7 cellular contexts compared by ENCODE assay signal in genomic region chr19:17794731-17795494, GRCh38. TPM values are rescaled to one million over a fixed set of nuclear protein-coding genes. Genes with fewer than 3 reads are reported as not detected.
A peak's percentile ranks its signal among the peaks of the same experiment; 100 is the strongest.
DNase-seq lines count a peak whose midpoint lies in the region; ATAC-seq and TF ChIP-seq lines count a peak whose summit lies in the region.

Gene B3GNT3, plus strand, starts transcription at chr19:17795138. Its CDS starts 12,670 bp downstream, at chr19:17807808.

- H3K9me2 ChIP-seq in OCI-LY7 (ENCODE audit: insufficient read depth, low read length): no peaks in the 10 kb centered on the region

- H3K4me3 Mint-ChIP-seq in central memory CD8-positive, alpha-beta T cell: peak within 1 kb of the TSS; percentile 63

- no TSS peak for BruUV-seq in OCI-LY7 (replicated peaks; lab: Mats Ljungman, UMichigan)

- POLR2A ChIA-PET in OCI-LY7 (lab: Charles Lee): no interaction called here

- no peaks in the 10 kb centered on the region for H3K4me1 ChIP-seq in muscle layer of duodenum (ENCODE audit: control insufficient read depth in 1 of 2, insufficient read depth in 2 of 2, low read length in 2 of 2)
- peaks cover 4% of the 10 kb centered on the region for H3K4me1 ChIP-seq in OCI-LY7 (ENCODE audit: insufficient read depth, low read length, poor library complexity, severe bottlenecking)

- intact Hi-C loops in OCI-LY7 (cut with micrococcal nuclease; ENCODE audit: unreplicated experiment): no loop called here

- H4K20me1 ChIP-seq in OCI-LY7 (ENCODE audit: insufficient read depth, low read length): no peaks in the 10 kb centered on the region

- CTCF ChIA-PET in OCI-LY7 (lab: Charles Lee; ENCODE audit: unreplicated experiment): no interaction called here

- H3K79me2 ChIP-seq in OCI-LY7 (ENCODE audit: insufficient read depth, low read depth, low read length): no peaks in the 10 kb centered on the region

- no peaks in the 10 kb centered on the region for H3K9me3 Mint-ChIP-seq in central memory CD8-positive, alpha-beta T cell

- peak within 1 kb of the TSS; percentile 95 for H3K27ac ChIP-seq in muscle layer of duodenum (ENCODE audit: low read length)
- no peak within 1 kb of the TSS for H3K27ac ChIP-seq in OCI-LY7 (ENCODE audit: low read depth, low read length, poor library complexity, severe bottlenecking)

- no peaks in the 10 kb centered on the region for H3K36me3 ChIP-seq in muscle layer of duodenum (ENCODE audit: control insufficient read depth in 1 of 2, insufficient read depth in 2 of 2, low read length in 2 of 2)
- H3K36me3 ChIP-seq in OCI-LY7 (ENCODE audit: insufficient read depth, low read length): no peaks in the 10 kb centered on the region

- H3K27ac Mint-ChIP-seq in central memory CD8-positive, alpha-beta T cell (ENCODE audit: low read depth): no peak within 1 kb of the TSS

- DNase-seq in ELR (ENCODE audit: low read depth) (peak; percentile 65), NCI-H2171 (lab: John Stamatoyannopoulos, UW) (peak; percentile 62), GDM1 (lab: John Stamatoyannopoulos, UW) (no peak), OCI-LY7 (ENCODE audit: low spot score) (no peak)
- no peak for DNase-seq in central memory CD8-positive, alpha-beta T cell (ENCODE audit: low spot score in 2 of 2)

- H3K36me3 Mint-ChIP-seq in central memory CD8-positive, alpha-beta T cell (ENCODE audit: insufficient read depth): no peaks in the 10 kb centered on the region

- ATAC-seq in central memory CD8-positive, alpha-beta T cell (replicated peaks; ENCODE audit: extremely low read depth, poor library complexity, severe bottlenecking): no peak
- ATAC-seq in HG03439 (IDR thresholded peaks at IDR 0.05; ENCODE audit: unreplicated experiment): no peak

- no peak within 1 kb of the TSS for H2AFZ ChIP-seq in OCI-LY7 (ENCODE audit: low read length)

- H3K9me3 ChIP-seq in muscle layer of duodenum (ENCODE audit: control insufficient read depth in 1 of 2, low read length in 2 of 2) (no peaks in the 10 kb centered on the region), OCI-LY7 (ENCODE audit: low read length) (no peaks in the 10 kb centered on the region)

- TF ChIP-seq CTCF in OCI-LY7 (conservative IDR thresholded peaks at IDR 0.05; ENCODE audit: low read length): no peak

- H3K4me3 ChIP-seq in muscle layer of duodenum (ENCODE audit: low read depth in 1 of 2, low read length in 2 of 2): peak within 1 kb of the TSS in 1 of 2 donors; percentile 31
- H3K4me3 ChIP-seq in OCI-LY7 (ENCODE audit: low read depth, low read length, poor library complexity, severe bottlenecking): no peak within 1 kb of the TSS

- no peak within 1 kb of the TSS for H3K4me2 ChIP-seq in OCI-LY7 (ENCODE audit: low read length)

- H3K27me3 ChIP-seq in muscle layer of duodenum (ENCODE audit: low read depth, low read length): peaks cover 23% of the 10 kb centered on the region

- H3K4me1 Mint-ChIP-seq in central memory CD8-positive, alpha-beta T cell: peaks cover 28% of the 10 kb centered on the region

- peaks cover 11% of the 10 kb centered on the region for H3K27me3 Mint-ChIP-seq in central memory CD8-positive, alpha-beta T cell

RNA-seq across cellular contexts. Expression of gene B3GNT3, which starts in this region (rescaled TPM):
- total RNA-seq in OCI-LY7 (2014; rRNA removed; shearing (Covaris generic)): not detected in 2 replicates
- total RNA-seq in OCI-LY7 (2022): not detected in 2 replicates

Comparison
In these comparisons a context has a peak if more than half of its experiments do, and no peak if none do; other contexts are left out.
1. DNase-seq: peak in ELR (single experiment) and NCI-H2171 (single experiment); none in central memory CD8-positive, alpha-beta T cell (0 of 2), GDM1 (single experiment) and OCI-LY7 (single experiment).